Comparison of ENCODE assay signal across 13 cellular contexts in the genomic region with DNA sequence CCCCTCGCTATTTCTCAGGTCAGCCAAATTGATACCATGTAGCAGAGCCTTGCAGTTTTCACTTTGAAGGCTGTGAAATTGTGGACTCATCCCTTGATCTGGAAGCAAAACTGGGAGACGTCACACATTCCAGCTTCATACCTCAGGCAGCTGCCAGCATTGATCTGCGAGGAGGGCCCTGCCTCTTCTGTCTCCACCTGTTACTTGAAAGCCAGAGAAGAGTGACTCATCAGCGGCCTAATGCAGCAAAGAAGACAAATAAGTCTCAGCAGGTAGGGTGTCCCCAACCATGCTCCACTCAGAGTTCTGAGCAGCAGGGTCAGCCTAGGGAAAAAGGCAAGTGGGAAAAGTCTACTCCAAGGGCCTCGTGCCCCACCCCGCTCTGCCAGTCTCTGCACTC.
DNase-seq lines count a peak whose midpoint lies in the region; ATAC-seq and TF ChIP-seq lines count a peak whose summit lies in the region.
"Had no signal": no experiment of that assay in that cellular context is flagged by ENCODE, and none has a peak within 500 bp of the region (broad histone marks: within the 10 kb centered on the region; RNA-seq: fewer than 3 reads in every experiment).

No MANE protein-coding gene starts in this region.

- H3K27ac ChIP-seq in breast epithelium (no peak overlapping the region), body of pancreas (peak overlapping the region in 3 of 4 donors; percentile 9 to 35 (median 33))
- H3K27ac ChIP-seq in CD8-positive, alpha-beta T cell (ENCODE audit: low read depth, low read length) = no peak overlapping the region
- H3K27ac ChIP-seq: testis had no signal

- H3K36me3 ChIP-seq in breast epithelium = no peaks in the 10 kb centered on the region
- no peaks in the 10 kb centered on the region for H3K36me3 ChIP-seq in body of pancreas (replicated peaks in 1 of 2; ENCODE audit: insufficient read depth in 1 of 2, low read depth in 2 of 2)
- H3K36me3 ChIP-seq in CD8-positive, alpha-beta T cell (ENCODE audit: insufficient read depth, low read length) = no peaks in the 10 kb centered on the region

- H3K9me3 ChIP-seq in breast epithelium (no peaks in the 10 kb centered on the region), body of pancreas (no peaks in the 10 kb centered on the region)
- no peaks in the 10 kb centered on the region for H3K9me3 ChIP-seq in CD8-positive, alpha-beta T cell (ENCODE audit: low read length)
- H3K9me3 ChIP-seq: testis had no signal

- H3K4me3 Mint-ChIP-seq in MCF 10A (ENCODE audit: unreplicated experiment) = no peak overlapping the region
- H3K4me3 Mint-ChIP-seq in type B pancreatic cell = no peak overlapping the region
- H3K4me3 Mint-ChIP-seq in CD8-positive, alpha-beta T cell = no peak overlapping the region

- peaks cover 32% of the 10 kb centered on the region for H3K4me1 Mint-ChIP-seq in MCF 10A (ENCODE audit: insufficient read depth, unreplicated experiment)
- H3K4me1 Mint-ChIP-seq in type B pancreatic cell (ENCODE audit: unreplicated experiment) = peaks cover 22% of the 10 kb centered on the region
- no peaks in the 10 kb centered on the region for H3K4me1 Mint-ChIP-seq in CD8-positive, alpha-beta T cell (ENCODE audit: low read depth)

- peak; percentile 65 for ATAC-seq in body of pancreas
- ATAC-seq in CD8-positive, alpha-beta T cell = no peak

- POLR2A ChIA-PET in MCF 10A (lab: Yijun Ruan, JAX) = interaction anchor here (0.6 to 3.1 kb wide), 13 partner anchors 10 to 1040 kb away, joined by 3 to 20 read pairs (median 4); no protein-coding TSS in a partner anchor
- POLR2A ChIA-PET in CD8-positive, alpha-beta T cell (lab: Charles Lee) = no interaction called here

- H3K4me1 ChIP-seq in breast epithelium = no peaks in the 10 kb centered on the region
- peaks cover 39% of the 10 kb centered on the region for H3K4me1 ChIP-seq in body of pancreas
- no peaks in the 10 kb centered on the region for H3K4me1 ChIP-seq in CD8-positive, alpha-beta T cell (ENCODE audit: insufficient read depth, low read length)
- H3K4me1 ChIP-seq: testis had no signal

- H3K4me3 ChIP-seq in breast epithelium = no peak overlapping the region
- H3K4me3 ChIP-seq in body of pancreas = no peak overlapping the region
- no peak overlapping the region for H3K4me3 ChIP-seq in CD8-positive, alpha-beta T cell (ENCODE audit: low read depth, low read length)
- H3K4me3 ChIP-seq: lung, testis had no signal

- intact Hi-C loops in MCF 10A (cut with micrococcal nuclease) (no loop called here), breast epithelium (cut with DNase I; ENCODE audit: low total_unique reads) (no loop called here), body of pancreas (cut with DNase I) (no loop called here)
- intact Hi-C loops in CD8-positive, alpha-beta T cell (cut with DNase I, micrococcal nuclease) = no loop called here

- no peaks in the 10 kb centered on the region for H3K27me3 ChIP-seq in breast epithelium
- no peaks in the 10 kb centered on the region for H3K27me3 ChIP-seq in body of pancreas
- H3K27me3 ChIP-seq in CD8-positive, alpha-beta T cell (ENCODE audit: insufficient read depth, low read length) = no peaks in the 10 kb centered on the region
- H3K27me3 ChIP-seq: testis had no signal

- 76 to 79% methylated on average over 6 of the region's 6 CpGs for WGBS in body of pancreas, 2 donors

- no peaks in the 10 kb centered on the region for H3K36me3 Mint-ChIP-seq in MCF 10A (ENCODE audit: insufficient read depth, unreplicated experiment)
- H3K36me3 Mint-ChIP-seq in type B pancreatic cell = no peaks in the 10 kb centered on the region
- H3K36me3 Mint-ChIP-seq in CD8-positive, alpha-beta T cell = no peaks in the 10 kb centered on the region

- no peak for TF ChIP-seq CTCF in MCF 10A (IDR thresholded peaks at IDR 0.05; ENCODE audit: unreplicated experiment)
- TF ChIP-seq CTCF in breast epithelium (IDR thresholded peaks at IDR 0.05) = no peak
- no peak for TF ChIP-seq CTCF in body of pancreas (IDR thresholded peaks at IDR 0.05)
- no peak for TF ChIP-seq CTCF in type B pancreatic cell (conservative IDR thresholded peaks at IDR 0.05)
- TF ChIP-seq CTCF in CD8-positive, alpha-beta T cell (IDR thresholded peaks at IDR 0.05) = no peak

- no TSS peak for BruUV-seq in MCF 10A (replicated peaks; lab: Mats Ljungman, UMichigan)

- H3K27me3 Mint-ChIP-seq in MCF 10A (ENCODE audit: insufficient read depth, unreplicated experiment) = no peaks in the 10 kb centered on the region
- H3K27me3 Mint-ChIP-seq in type B pancreatic cell = no peaks in the 10 kb centered on the region
- no peaks in the 10 kb centered on the region for H3K27me3 Mint-ChIP-seq in CD8-positive, alpha-beta T cell (ENCODE audit: low read depth)

- TF ChIP-seq POLR2A in breast epithelium (IDR thresholded peaks at IDR 0.05) (no peak), body of pancreas (IDR thresholded peaks at IDR 0.05) (no peak)

- DNase-seq in MCF 10A (ENCODE audit: unreplicated experiment) (peak; percentile 69), breast epithelium (ENCODE audit: low spot score in 2 of 2) (no peak), body of pancreas (peak in 2 of 4 donors; percentile 34 to 54), kidney tubule cell (ENCODE audit: low spot score) (peak; percentile 91), type B pancreatic cell (ENCODE audit: extremely low spot score, unreplicated experiment) (no peak)
- DNase-seq in activated naive CD4-positive, alpha-beta T cell treated with anti-CD3 and anti-CD28 coated beads, Interleukin-2, amount 50 U/mL, for 16 hours = no peak
- DNase-seq in CD8-positive, alpha-beta T cell = no peak
- DNase-seq in activated T-cell treated with anti-CD3 and anti-CD28 coated beads, Interleukin-2, amount 50 U/mL, for 1 hour = no peak
- DNase-seq: NCI-H1092; NCI-H446; stimulated activated CD4-positive, alpha-beta T cell treated with anti-CD3 and anti-CD28 coated beads, Interleukin-15, amount 100 ng/mL, for 24 hours; testis had no signal

- H3K9me3 Mint-ChIP-seq in MCF 10A (ENCODE audit: unreplicated experiment) (no peaks in the 10 kb centered on the region), type B pancreatic cell (peaks cover 5% of the 10 kb centered on the region)
- peaks cover 2% of the 10 kb centered on the region for H3K9me3 Mint-ChIP-seq in CD8-positive, alpha-beta T cell

- H3K27ac Mint-ChIP-seq in MCF 10A (ENCODE audit: low read depth, unreplicated experiment) (no peak overlapping the region), type B pancreatic cell (peak overlapping the region; percentile 86)
- H3K27ac Mint-ChIP-seq in CD8-positive, alpha-beta T cell = no peak overlapping the region

- CTCF ChIA-PET in MCF 10A (lab: Yijun Ruan, JAX) = interaction anchor here (0.7 to 1.8 kb wide), 5 partner anchors 10 to 611 kb away, joined by 3 to 8 read pairs (median 3); no protein-coding TSS in a partner anchor
- CTCF ChIA-PET in CD8-positive, alpha-beta T cell (lab: Charles Lee) = interaction anchor here (0.9 kb wide), 1 partner anchor 10 kb away, joined by 3 read pairs; no protein-coding TSS in a partner anchor

Comparison
In these comparisons a context has a peak if more than half of its experiments do, and no peak if none do; other contexts are left out.
1. DNase-seq: peak in MCF 10A (single experiment) and kidney tubule cell (single experiment); none in breast epithelium (0 of 2), type B pancreatic cell (single experiment), activated naive CD4-positive, alpha-beta T cell treated with anti-CD3 and anti-CD28 coated beads, Interleukin-2, amount 50 U/mL, for 16 hours (single experiment), CD8-positive, alpha-beta T cell (0 of 7) and activated T-cell treated with anti-CD3 and anti-CD28 coated beads, Interleukin-2, amount 50 U/mL, for 1 hour (single experiment).
2. H3K27ac ChIP-seq: peak in body of pancreas (3 of 4); none in breast epithelium (0 of 2) and CD8-positive, alpha-beta T cell (single experiment).